In the genomic region with DNA sequence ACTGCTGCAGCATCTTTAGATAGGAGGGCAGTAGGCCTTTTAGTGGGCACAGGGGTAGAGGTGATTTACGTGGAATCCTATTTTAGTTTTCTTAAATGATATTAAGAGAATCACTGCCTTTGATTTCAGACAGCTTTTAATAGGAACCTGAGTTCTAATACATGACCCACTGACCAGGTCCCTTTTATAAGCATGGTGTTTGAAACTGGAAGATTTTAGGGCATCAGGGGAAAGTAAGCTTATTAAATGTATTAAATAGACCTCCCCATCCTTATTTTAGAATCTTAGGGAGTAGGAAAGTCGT, we compare ENCODE assay signal across 8 cellular contexts. TPM values are rescaled to one million over a fixed set of nuclear protein-coding genes. Genes with fewer than 3 reads are reported as not detected.
DNase-seq lines count a peak whose midpoint lies in the region; ATAC-seq and TF ChIP-seq lines count a peak whose summit lies in the region.

No MANE protein-coding gene starts in this region.

- peaks cover 14% of the 10 kb centered on the region; the same call in 1 of the 2 replicates for H4K20me1 ChIP-seq in PC-9 (ENCODE audit: insufficient read depth)

- H3K4me1 ChIP-seq in PC-9 (replicated peaks; ENCODE audit: insufficient read depth), result peaks cover 26% of the 10 kb centered on the region

- peaks cover 43% of the 10 kb centered on the region for H3K36me3 Mint-ChIP-seq in CD4-positive, alpha-beta T cell (ENCODE audit: low read depth)
- peaks cover 13% of the 10 kb centered on the region for H3K36me3 Mint-ChIP-seq in osteocyte (ENCODE audit: unreplicated experiment)

- H3K27me3 ChIP-seq in CD4-positive, alpha-beta T cell (ENCODE audit: control insufficient read depth, insufficient read depth, low read length), result no peaks in the 10 kb centered on the region
- H3K27me3 ChIP-seq in PC-9 (ENCODE audit: insufficient read depth, low read depth), result no peaks in the 10 kb centered on the region

- no peak for TF ChIP-seq CTCF in CD4-positive, alpha-beta T cell (IDR thresholded peaks at IDR 0.05)
- TF ChIP-seq CTCF in PC-9 (conservative IDR thresholded peaks at IDR 0.05), result no peak
- TF ChIP-seq CTCF in osteocyte (IDR thresholded peaks at IDR 0.05), result no peak
- TF ChIP-seq CTCF in GM10266 (IDR thresholded peaks at IDR 0.05; ENCODE audit: control insufficient read depth, insufficient read depth, low read depth, missing control alignments), result no peak

- H3K9me2 ChIP-seq in PC-9 (ENCODE audit: insufficient read depth), result no peaks in the 10 kb centered on the region

- H2AFZ ChIP-seq in PC-9, result no peak overlapping the region

- peak overlapping the region; percentile 97 for H3K4me2 ChIP-seq in PC-9

- peak overlapping the region; percentile 83 for H3K27ac ChIP-seq in CD4-positive, alpha-beta T cell (ENCODE audit: low read depth, low read length)
- H3K27ac ChIP-seq in PC-9 (peak overlapping the region; percentile 6; the same call in 1 of the 2 replicates), epithelial cell of prostate (peak overlapping the region; percentile 79)

- BruUV-seq in PC-9 (replicated peaks; lab: Mats Ljungman, UMichigan), result no TSS peak

- peaks cover 7% of the 10 kb centered on the region for H3F3A ChIP-seq in PC-9 (ENCODE audit: insufficient read depth, low read depth)

- peak overlapping the region; percentile 90 for H3K4me3 ChIP-seq in PC-9

- H3K27ac Mint-ChIP-seq in CD4-positive, alpha-beta T cell, result peak overlapping the region; percentile 82
- peak overlapping the region; percentile 93 for H3K27ac Mint-ChIP-seq in osteocyte (ENCODE audit: unreplicated experiment)

- DNase-seq in CD4-positive, alpha-beta T cell, result no peak
- DNase-seq in PC-9 (no peak), epithelial cell of prostate (ENCODE audit: low read depth, low spot score) (no peak), osteocyte (ENCODE audit: extremely low spot score, unreplicated experiment) (no peak), NCI-H345 (lab: John Stamatoyannopoulos, UW) (no peak), GM10266 (ENCODE audit: extremely low spot score) (no peak)
- no peak for DNase-seq in effector CD8-positive, alpha-beta T cell (lab: John Stamatoyannopoulos, UW)

- no peak for ATAC-seq in CD4-positive, alpha-beta T cell (ENCODE audit: poor library complexity)
- no peak for ATAC-seq in GM21723 (IDR thresholded peaks at IDR 0.05; ENCODE audit: unreplicated experiment)

- intact Hi-C loops in CD4-positive, alpha-beta T cell (cut with DNase I, micrococcal nuclease), result loop anchor here (1.0 to 2.0 kb wide), 2 partner anchors 17 kb away; partner anchors contain the start of gene CASC3 (in 2 of the 2)
- intact Hi-C loops in PC-9 (cut with micrococcal nuclease; ENCODE audit: unreplicated experiment), result no loop called here

- peak overlapping the region; percentile 93 for H3K4me3 Mint-ChIP-seq in CD4-positive, alpha-beta T cell
- peak overlapping the region; percentile 99 for H3K4me3 Mint-ChIP-seq in osteocyte (ENCODE audit: unreplicated experiment)

- H3K27me3 Mint-ChIP-seq in CD4-positive, alpha-beta T cell, result no peaks in the 10 kb centered on the region
- no peaks in the 10 kb centered on the region for H3K27me3 Mint-ChIP-seq in osteocyte (ENCODE audit: unreplicated experiment)

- H3K9me3 ChIP-seq in CD4-positive, alpha-beta T cell (ENCODE audit: control insufficient read depth, low read length), result no peaks in the 10 kb centered on the region
- H3K9me3 ChIP-seq in PC-9 (ENCODE audit: insufficient read depth, low read depth), result no peaks in the 10 kb centered on the region

- CTCF ChIA-PET in CD4-positive, alpha-beta T cell (lab: Charles Lee), result interaction anchor here (1.0 to 3.6 kb wide), 11 partner anchors 11 to 231 kb away, joined by 3 to 31 read pairs (median 5); partner anchors contain the start of gene CASC3
- CTCF ChIA-PET in PC-9 (lab: Charles Lee), result interaction anchor here (0.6 to 2.6 kb wide), 3 partner anchors 11 to 49 kb away, joined by 3 to 10 read pairs (median 3); no protein-coding TSS in a partner anchor

- peaks cover 34% of the 10 kb centered on the region for H3K4me1 Mint-ChIP-seq in CD4-positive, alpha-beta T cell (ENCODE audit: low read depth)
- peaks cover 30% of the 10 kb centered on the region for H3K4me1 Mint-ChIP-seq in osteocyte (ENCODE audit: unreplicated experiment)

- peaks cover 67% of the 10 kb centered on the region for H3K79me2 ChIP-seq in PC-9 (ENCODE audit: low read depth)

- peaks cover 13% of the 10 kb centered on the region for H3K36me3 ChIP-seq in PC-9 (ENCODE audit: low read depth)

- no peaks in the 10 kb centered on the region for H3K9me3 Mint-ChIP-seq in CD4-positive, alpha-beta T cell
- H3K9me3 Mint-ChIP-seq in osteocyte (ENCODE audit: unreplicated experiment), result no peaks in the 10 kb centered on the region

- POLR2A ChIA-PET in CD4-positive, alpha-beta T cell (lab: Charles Lee), result interaction anchor here (0.7 to 6.3 kb wide), 18 partner anchors 10 to 663 kb away, joined by 3 to 129 read pairs (median 6); partner anchors contain the start of genes CASC3, CDK12, MED24 and NR1D1
- POLR2A ChIA-PET in PC-9 (lab: Charles Lee; ENCODE audit: unreplicated experiment), result interaction anchor here (0.5 to 0.8 kb wide), 2 partner anchors 9 to 446 kb away, joined by 3 to 7 read pairs; no protein-coding TSS in a partner anchor

RNA-seq across cellular contexts. Expression of gene MSL1, which starts 2.0 kb away (rescaled TPM):
- 10 to 100 TPM; 77.0 to 79.2 TPM for total RNA-seq in CD4-positive, alpha-beta T cell
- total RNA-seq in PC-9 (2021), result 56.8 and 61.8 TPM in 2 replicates
- 85.9 and 86.8 TPM in 2 replicates for total RNA-seq in osteocyte

RNA-seq across cellular contexts. Expression of gene CASC3, which starts 16.6 kb away (rescaled TPM):
- total RNA-seq in CD4-positive, alpha-beta T cell, result 100 to 1,000 TPM; 195 to 207 TPM
- 45.8 and 51.5 TPM in 2 replicates for total RNA-seq in PC-9 (2021)
- 87.5 and 90.9 TPM in 2 replicates for total RNA-seq in osteocyte

RNA-seq across cellular contexts. Expression of gene NR1D1, which starts 23.4 kb away (rescaled TPM):
- 10 to 100 TPM; 29.6 to 34.1 TPM for total RNA-seq in CD4-positive, alpha-beta T cell
- total RNA-seq in PC-9 (2021), result 9.3 and 10.7 TPM in 2 replicates
- 6.1 and 6.9 TPM in 2 replicates for total RNA-seq in osteocyte

RNA-seq across cellular contexts. Expression of gene RAPGEFL1, which starts 53.5 kb away (rescaled TPM):
- 1 to 10 TPM; 7.7 to 9.4 TPM for total RNA-seq in CD4-positive, alpha-beta T cell
- 14.0 and 14.9 TPM in 2 replicates for total RNA-seq in PC-9 (2021)
- total RNA-seq in osteocyte, result 5.7 and 6.8 TPM in 2 replicates

Comparison
In these comparisons a context has a peak if more than half of its experiments do, and no peak if none do; other contexts are left out.
1. H3K27ac ChIP-seq: peak in every context shown above with its lines; median percentile 83 in CD4-positive, alpha-beta T cell; 79 in epithelial cell of prostate; 6 in PC-9.